In the genomic region with DNA sequence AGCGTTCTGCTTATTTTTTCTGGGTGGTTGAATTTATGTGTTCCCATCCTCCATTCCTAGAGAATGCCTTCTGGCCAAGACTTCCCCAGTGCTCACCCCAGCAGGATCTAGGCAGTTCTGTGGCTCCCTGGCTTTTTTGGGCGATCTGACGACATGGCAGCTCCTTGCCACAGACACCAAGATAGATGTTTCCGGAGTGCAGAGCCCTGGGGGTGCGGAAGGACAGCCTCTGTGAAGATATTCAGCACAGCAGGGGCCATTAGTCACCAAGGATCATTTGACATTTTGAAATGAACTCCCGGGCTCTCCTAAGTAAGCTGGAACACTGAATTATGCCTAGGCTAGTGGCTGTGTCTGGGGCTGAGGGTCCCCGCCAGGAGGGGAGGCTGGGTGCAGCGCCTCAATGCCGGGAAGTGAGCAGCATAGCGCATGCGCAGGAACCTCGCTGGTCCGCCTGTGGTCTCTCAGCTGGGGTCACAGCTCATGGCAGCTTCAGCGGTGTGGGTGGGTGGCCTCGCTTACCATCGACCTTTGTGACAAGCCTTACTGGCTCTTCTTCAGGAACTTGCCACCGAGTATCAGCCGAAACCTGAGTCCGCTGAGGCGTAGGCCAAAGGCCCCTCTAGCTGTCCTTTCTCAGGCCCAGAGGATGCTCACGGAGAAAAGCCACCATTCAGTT, we compare ENCODE assay signal across 22 cellular contexts.
DNase-seq lines count a peak whose midpoint lies in the region; ATAC-seq, FAIRE-seq and TF ChIP-seq lines count a peak whose summit lies in the region.
"Had no signal": no experiment of that assay in that cellular context is flagged by ENCODE, and none has a peak within 500 bp of the region (broad histone marks: within the 10 kb centered on the region; RNA-seq: fewer than 3 reads in every experiment).

No MANE protein-coding gene starts in this region.

- no peaks in the 10 kb centered on the region for H3K27me3 Mint-ChIP-seq in natural killer cell treated with Interleukin-12 subunit alpha and Interleukin-12 subunit beta and Interleukin-15 and Interleukin-18, amount 100 ng/mL, for 72 hours
- H3K27me3 Mint-ChIP-seq in natural killer cell (ENCODE audit: low read depth in 2 of 2), result no peaks in the 10 kb centered on the region
- H3K27me3 Mint-ChIP-seq: central memory CD8-positive, alpha-beta T cell had no signal

- H3K36me3 ChIP-seq in SK-N-MC (ENCODE audit: insufficient read depth, low read length) (no peaks in the 10 kb centered on the region), keratinocyte (ENCODE audit: control insufficient read depth in 2 of 2, extremely low read depth in 1 of 2, insufficient read depth in 2 of 2, low read length in 2 of 2) (no peaks in the 10 kb centered on the region)
- H3K36me3 ChIP-seq: BLaER1 had no signal

- H4K20me1 ChIP-seq in keratinocyte (ENCODE audit: control insufficient read depth, extremely low read depth, insufficient read depth, low read length), result no peaks in the 10 kb centered on the region
- H4K20me1 ChIP-seq: BLaER1 had no signal

- FAIRE-seq in keratinocyte (lab: Jason Lieb, UNC), result no peak
- FAIRE-seq: GM12891, GM19239 had no signal

- no peaks in the 10 kb centered on the region for H3K9me3 Mint-ChIP-seq in natural killer cell treated with Interleukin-12 subunit alpha and Interleukin-12 subunit beta and Interleukin-15 and Interleukin-18, amount 100 ng/mL, for 72 hours
- no peaks in the 10 kb centered on the region for H3K9me3 Mint-ChIP-seq in natural killer cell
- H3K9me3 Mint-ChIP-seq: central memory CD8-positive, alpha-beta T cell; T-helper 1 cell treated with Interleukin-12 subunit alpha and Interleukin-12 subunit beta and Interleukin-4 antibody, amounts not matched to agents 30 μg/mL and 1 μg/mL, for 36 hours had no signal

- H3K4me1 Mint-ChIP-seq in natural killer cell treated with Interleukin-12 subunit alpha and Interleukin-12 subunit beta and Interleukin-15 and Interleukin-18, amount 100 ng/mL, for 72 hours (ENCODE audit: low read depth in 2 of 2), result peaks cover 11 to 22% of the 10 kb centered on the region in 2 donors
- H3K4me1 Mint-ChIP-seq in natural killer cell, result peaks cover 5 to 21% of the 10 kb centered on the region in 2 donors

- H3K27ac Mint-ChIP-seq in natural killer cell treated with Interleukin-12 subunit alpha and Interleukin-12 subunit beta and Interleukin-15 and Interleukin-18, amount 100 ng/mL, for 72 hours, result no peak overlapping the region
- no peak overlapping the region for H3K27ac Mint-ChIP-seq in natural killer cell
- H3K27ac Mint-ChIP-seq: T-helper 1 cell treated with Interleukin-12 subunit alpha and Interleukin-12 subunit beta and Interleukin-4 antibody, amounts not matched to agents 30 μg/mL and 1 μg/mL, for 36 hours had no signal

- H3K4me2 ChIP-seq in keratinocyte (ENCODE audit: control insufficient read depth, extremely low read depth, insufficient read depth, low read depth, low read length), result peak overlapping the region; percentile 57
- H3K4me2 ChIP-seq: BLaER1 had no signal

- no peaks in the 10 kb centered on the region for H3K27me3 ChIP-seq in keratinocyte (ENCODE audit: control insufficient read depth, extremely low read depth, insufficient read depth, low read length)
- H3K27me3 ChIP-seq: BLaER1 had no signal

- peak overlapping the region; percentile 40 for H3K4me3 ChIP-seq in SK-N-MC
- no peak overlapping the region for H3K4me3 ChIP-seq in keratinocyte (ENCODE audit: control insufficient read depth in 2 of 3, extremely low read depth in 1 of 3, insufficient read depth in 2 of 3, low read depth in 1 of 3, low read length in 3 of 3)
- H3K4me3 ChIP-seq: BLaER1 had no signal

- H3K9ac ChIP-seq in SK-N-MC (ENCODE audit: insufficient read length) (no peak overlapping the region), keratinocyte (ENCODE audit: control insufficient read depth, extremely low read depth, insufficient read depth, low read length) (peak overlapping the region; percentile 46)
- H3K9ac ChIP-seq: BLaER1 had no signal

- no peak overlapping the region for H3K4me3 Mint-ChIP-seq in natural killer cell treated with Interleukin-12 subunit alpha and Interleukin-12 subunit beta and Interleukin-15 and Interleukin-18, amount 100 ng/mL, for 72 hours
- H3K4me3 Mint-ChIP-seq in natural killer cell, result no peak overlapping the region
- H3K4me3 Mint-ChIP-seq: central memory CD8-positive, alpha-beta T cell; T-helper 1 cell treated with Interleukin-12 subunit alpha and Interleukin-12 subunit beta and Interleukin-4 antibody, amounts not matched to agents 30 μg/mL and 1 μg/mL, for 36 hours had no signal

- ATAC-seq in natural killer cell treated with Interleukin-12 subunit alpha and Interleukin-12 subunit beta and Interleukin-15 and Interleukin-18, amount 100 ng/mL, for 72 hours, result peak; percentile 17 to 43
- ATAC-seq in natural killer cell (no peak), HG03139 (IDR thresholded peaks at IDR 0.05; ENCODE audit: unreplicated experiment) (no peak), GM18907 (IDR thresholded peaks at IDR 0.05; ENCODE audit: unreplicated experiment) (no peak)

- H3K79me2 ChIP-seq in keratinocyte (ENCODE audit: control insufficient read depth, insufficient read depth, low read length), result no peaks in the 10 kb centered on the region

- peaks cover 41% of the 10 kb centered on the region for H3K4me1 ChIP-seq in keratinocyte (ENCODE audit: control insufficient read depth, extremely low read depth, insufficient read depth, low read length)

- dilution Hi-C loops in keratinocyte (cut with MboI; ENCODE audit: extremely low pct_ligation_motif_present, low sequenced_read_pairs), result no loop called here

- peak overlapping the region; percentile 42 for H2AFZ ChIP-seq in keratinocyte (ENCODE audit: control insufficient read depth, low read length)

- H3K27ac ChIP-seq in SK-N-MC (no peak overlapping the region), keratinocyte (ENCODE audit: control insufficient read depth, insufficient read depth, low read length) (peak overlapping the region; percentile 76)
- H3K27ac ChIP-seq: BLaER1, VCaP had no signal

- H3K36me3 Mint-ChIP-seq in natural killer cell treated with Interleukin-12 subunit alpha and Interleukin-12 subunit beta and Interleukin-15 and Interleukin-18, amount 100 ng/mL, for 72 hours, result no peaks in the 10 kb centered on the region
- H3K36me3 Mint-ChIP-seq in natural killer cell, result no peaks in the 10 kb centered on the region

- H3K9me1 ChIP-seq in keratinocyte (ENCODE audit: control insufficient read depth, extremely low read depth, insufficient read depth, low read length), result no peaks in the 10 kb centered on the region

- no peak for DNase-seq in natural killer cell treated with Interleukin-12 subunit alpha and Interleukin-12 subunit beta and Interleukin-15 and Interleukin-18, amount 100 ng/mL, for 72 hours (ENCODE audit: low spot score)
- no peak for DNase-seq in natural killer cell
- DNase-seq in SK-N-MC (ENCODE audit: low read depth, low spot score), result peak; percentile 81
- no peak for DNase-seq in keratinocyte (ENCODE audit: low read depth, low spot score)
- no peak for DNase-seq in SIG-M5 treated with dmso at 0.1 percent for 504 hours (lab: John Stamatoyannopoulos, UW; ENCODE audit: unreplicated experiment)
- no peak for DNase-seq in NCI-H1048 (lab: John Stamatoyannopoulos, UW)
- DNase-seq: activated gamma-delta T cell; foreskin melanocyte; hippocampal formation; NCI-H1436 treated with DMSO at 0.1 percent for 48 hours; NCI-H2171 treated with DMSO at 0.1 percent for 48 hours; nucleus accumbens; SHP77 treated with DMSO at 0.1 percent for 48 hours; stimulated activated CD4-positive, alpha-beta T cell treated with anti-CD3 and anti-CD28 coated beads, Interleukin-4, amount 100 ng/mL, for 4 hours had no signal

- TF ChIP-seq CTCF in natural killer cell (IDR thresholded peaks at IDR 0.05) (no peak), keratinocyte (optimal IDR thresholded peaks at IDR 0.05 in 1 of 3, IDR thresholded peaks at IDR 0.05 in 1 of 3, conservative IDR thresholded peaks at IDR 0.05 in 1 of 3; ENCODE audit: extremely low read depth in 1 of 3, insufficient read depth in 2 of 3, low read length in 3 of 3) (no peak)

- intact Hi-C loops in natural killer cell (cut with micrococcal nuclease), result no loop called here

- no peaks in the 10 kb centered on the region for H3K9me3 ChIP-seq in SK-N-MC (ENCODE audit: low read depth, low read length)
- no peaks in the 10 kb centered on the region for H3K9me3 ChIP-seq in keratinocyte (ENCODE audit: control insufficient read depth, low read depth, low read length)
- H3K9me3 ChIP-seq: BLaER1 had no signal

Comparison
In these comparisons a context has a peak if more than half of its experiments do, and no peak if none do; other contexts are left out.
1. ATAC-seq: peak in natural killer cell treated with Interleukin-12 subunit alpha and Interleukin-12 subunit beta and Interleukin-15 and Interleukin-18, amount 100 ng/mL, for 72 hours (2 of 2); none in natural killer cell (0 of 3), HG03139 (single experiment) and GM18907 (single experiment).